In the genomic region with DNA sequence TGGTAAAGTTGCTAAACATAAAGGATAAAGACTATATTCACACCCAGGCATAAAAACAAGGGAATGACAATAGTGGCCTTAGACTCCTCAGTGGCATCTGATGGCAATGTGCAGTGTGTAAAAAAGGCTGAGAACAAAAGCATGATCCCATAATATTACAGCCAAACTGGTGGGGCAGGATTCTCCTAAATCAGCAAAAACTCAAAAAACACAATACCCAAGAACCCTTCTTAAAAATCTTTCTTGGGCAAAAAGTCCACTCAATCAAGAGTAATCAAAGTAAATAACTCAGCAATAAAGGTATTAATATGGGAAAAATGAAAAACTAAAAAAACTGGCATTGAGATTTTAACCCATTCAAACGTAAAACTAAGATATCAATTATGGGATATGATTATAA, we compare ENCODE assay signal across 1 cellular context.
TF ChIP-seq lines count a peak whose summit lies in the region.

No MANE protein-coding gene starts in this region.

TF ChIP-seq in WTC11, 78 proteins besides CTCF, POLR2A, EP300 and RAD21:
- TF ChIP-seq, protein P1, sequence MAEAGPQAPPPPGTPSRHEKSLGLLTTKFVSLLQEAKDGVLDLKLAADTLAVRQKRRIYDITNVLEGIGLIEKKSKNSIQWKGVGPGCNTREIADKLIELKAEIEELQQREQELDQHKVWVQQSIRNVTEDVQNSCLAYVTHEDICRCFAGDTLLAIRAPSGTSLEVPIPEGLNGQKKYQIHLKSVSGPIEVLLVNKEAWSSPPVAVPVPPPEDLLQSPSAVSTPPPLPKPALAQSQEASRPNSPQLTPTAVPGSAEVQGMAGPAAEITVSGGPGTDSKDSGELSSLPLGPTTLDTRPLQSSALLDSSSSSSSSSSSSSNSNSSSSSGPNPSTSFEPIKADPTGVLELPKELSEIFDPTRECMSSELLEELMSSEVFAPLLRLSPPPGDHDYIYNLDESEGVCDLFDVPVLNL (CRISPR knock-in tag; IDR thresholded peaks at IDR 0.05; ENCODE audit: borderline replicate concordance, low read depth) = no peak
- TF ChIP-seq ZNF671 (CRISPR knock-in tag; IDR thresholded peaks at IDR 0.05) (no peak), ZBTB21 (CRISPR knock-in tag; IDR thresholded peaks at IDR 0.05; ENCODE audit: borderline replicate concordance) (no peak), MYBL2 (CRISPR knock-in tag; IDR thresholded peaks at IDR 0.05) (no peak), NR3C1 (CRISPR knock-in tag; conservative IDR thresholded peaks at IDR 0.05; ENCODE audit: low read depth) (no peak), OVOL2 (CRISPR knock-in tag; IDR thresholded peaks at IDR 0.05; ENCODE audit: borderline replicate concordance) (no peak), NFE2L1 (CRISPR knock-in tag; IDR thresholded peaks at IDR 0.05) (no peak), ZNF232 (CRISPR knock-in tag; IDR thresholded peaks at IDR 0.05) (no peak), RORB (CRISPR knock-in tag; IDR thresholded peaks at IDR 0.05) (no peak), TP53 (CRISPR knock-in tag; IDR thresholded peaks at IDR 0.05) (no peak), JAZF1 (CRISPR knock-in tag; IDR thresholded peaks at IDR 0.05) (no peak), ZNF121 (CRISPR knock-in tag; IDR thresholded peaks at IDR 0.05) (no peak), ESRRA (CRISPR knock-in tag; IDR thresholded peaks at IDR 0.05; ENCODE audit: borderline replicate concordance) (no peak)
- TF ChIP-seq, protein P2, sequence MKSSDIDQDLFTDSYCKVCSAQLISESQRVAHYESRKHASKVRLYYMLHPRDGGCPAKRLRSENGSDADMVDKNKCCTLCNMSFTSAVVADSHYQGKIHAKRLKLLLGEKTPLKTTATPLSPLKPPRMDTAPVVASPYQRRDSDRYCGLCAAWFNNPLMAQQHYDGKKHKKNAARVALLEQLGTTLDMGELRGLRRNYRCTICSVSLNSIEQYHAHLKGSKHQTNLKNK (CRISPR knock-in tag; IDR thresholded peaks at IDR 0.05) = no peak
- TF ChIP-seq, protein P3, sequence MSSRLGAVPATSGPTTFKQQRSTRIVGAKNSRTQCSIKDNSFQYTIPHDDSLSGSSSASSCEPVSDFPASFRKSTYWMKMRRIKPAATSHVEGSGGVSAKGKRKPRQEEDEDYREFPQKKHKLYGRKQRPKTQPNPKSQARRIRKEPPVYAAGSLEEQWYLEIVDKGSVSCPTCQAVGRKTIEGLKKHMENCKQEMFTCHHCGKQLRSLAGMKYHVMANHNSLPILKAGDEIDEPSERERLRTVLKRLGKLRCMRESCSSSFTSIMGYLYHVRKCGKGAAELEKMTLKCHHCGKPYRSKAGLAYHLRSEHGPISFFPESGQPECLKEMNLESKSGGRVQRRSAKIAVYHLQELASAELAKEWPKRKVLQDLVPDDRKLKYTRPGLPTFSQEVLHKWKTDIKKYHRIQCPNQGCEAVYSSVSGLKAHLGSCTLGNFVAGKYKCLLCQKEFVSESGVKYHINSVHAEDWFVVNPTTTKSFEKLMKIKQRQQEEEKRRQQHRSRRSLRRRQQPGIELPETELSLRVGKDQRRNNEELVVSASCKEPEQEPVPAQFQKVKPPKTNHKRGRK (CRISPR knock-in tag; IDR thresholded peaks at IDR 0.05; ENCODE audit: borderline replicate concordance) = no peak
- TF ChIP-seq, protein P4, sequence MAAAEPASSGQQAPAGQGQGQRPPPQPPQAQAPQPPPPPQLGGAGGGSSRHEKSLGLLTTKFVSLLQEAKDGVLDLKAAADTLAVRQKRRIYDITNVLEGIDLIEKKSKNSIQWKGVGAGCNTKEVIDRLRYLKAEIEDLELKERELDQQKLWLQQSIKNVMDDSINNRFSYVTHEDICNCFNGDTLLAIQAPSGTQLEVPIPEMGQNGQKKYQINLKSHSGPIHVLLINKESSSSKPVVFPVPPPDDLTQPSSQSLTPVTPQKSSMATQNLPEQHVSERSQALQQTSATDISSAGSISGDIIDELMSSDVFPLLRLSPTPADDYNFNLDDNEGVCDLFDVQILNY (CRISPR knock-in tag; IDR thresholded peaks at IDR 0.05) = no peak
